8 cellular contexts compared by ENCODE assay signal in genomic region chr7:5643280-5643679, GRCh38. TPM values are rescaled to one million over a fixed set of nuclear protein-coding genes. Genes with fewer than 3 reads are reported as not detected.
DNase-seq lines count a peak whose midpoint lies in the region; ATAC-seq lines count a peak whose summit lies in the region.

No MANE protein-coding gene starts in this region.

- DNase-seq in stimulated activated CD4-positive, alpha-beta T cell treated with anti-CD3 and anti-CD28 coated beads, Interleukin-15, amount 100 ng/mL, for 24 hours = peak; percentile 37
- no peak for DNase-seq in stimulated activated CD4-positive, alpha-beta T cell treated with anti-CD3 and anti-CD28 coated beads, Interleukin-4, amount 100 ng/mL, for 1 hour
- no peak for DNase-seq in activated naive CD4-positive, alpha-beta T cell treated with anti-CD3 and anti-CD28 coated beads, Interleukin-2, amount 50 U/mL, for 72 hours (ENCODE audit: low spot score in 2 of 2)
- DNase-seq in left colon = peak in 1 of 2 donors; percentile 34
- DNase-seq in AG08396 (ENCODE audit: low spot score) = no peak

- no peaks in the 10 kb centered on the region for H3K9me3 Mint-ChIP-seq in activated naive CD4-positive, alpha-beta T cell treated with anti-CD3 and anti-CD28 coated beads, Interleukin-2, amount 50 U/mL, for 72 hours

- intact Hi-C loops in left colon (cut with DNase I, micrococcal nuclease) = no loop called here

- H3K36me3 Mint-ChIP-seq in activated naive CD4-positive, alpha-beta T cell treated with anti-CD3 and anti-CD28 coated beads, Interleukin-2, amount 50 U/mL, for 72 hours = peaks cover 21 to 29% of the 10 kb centered on the region in 2 donors

- peak; percentile 30 to 62 for ATAC-seq in activated naive CD4-positive, alpha-beta T cell treated with anti-CD3 and anti-CD28 coated beads, Interleukin-2, amount 50 U/mL, for 72 hours
- ATAC-seq in left colon (peak; percentile 32), GM18870 (IDR thresholded peaks at IDR 0.05; ENCODE audit: unreplicated experiment) (no peak), GM19395 (IDR thresholded peaks at IDR 0.05; ENCODE audit: unreplicated experiment) (no peak), GM21367 (IDR thresholded peaks at IDR 0.05; ENCODE audit: unreplicated experiment) (no peak)

- peak overlapping the region; percentile 31 to 37 for H3K27ac Mint-ChIP-seq in activated naive CD4-positive, alpha-beta T cell treated with anti-CD3 and anti-CD28 coated beads, Interleukin-2, amount 50 U/mL, for 72 hours

RNA-seq across cellular contexts. Expression of gene FSCN1, which starts 50.7 kb away (rescaled TPM):
- 10 to 100 TPM in 1 of 2 donors, 1 to 10 TPM in 1; 3.6 to 91.9 TPM for total RNA-seq in activated naive CD4-positive, alpha-beta T cell treated with anti-CD3 and anti-CD28 coated beads, Interleukin-2, amount 50 U/mL, for 72 hours
- total RNA-seq in left colon = 10 to 100 TPM in 1 of 2 donors, 1 to 10 TPM in 1; 4.7 to 10.4 TPM

Comparison
In these comparisons a context has a peak if more than half of its experiments do, and no peak if none do; other contexts are left out.
1. ATAC-seq: peak in activated naive CD4-positive, alpha-beta T cell treated with anti-CD3 and anti-CD28 coated beads, Interleukin-2, amount 50 U/mL, for 72 hours (2 of 2) and left colon (single experiment); none in GM18870 (single experiment), GM19395 (single experiment) and GM21367 (single experiment).